ENCODE assay signal across 20 cellular contexts in genomic region chr4:48907706-48908477, GRCh38. TPM values are rescaled to one million over a fixed set of nuclear protein-coding genes. Genes with fewer than 3 reads are reported as not detected.
DNase-seq lines count a peak whose midpoint lies in the region; FAIRE-seq and TF ChIP-seq lines count a peak whose summit lies in the region.
"Had no signal": no experiment of that assay in that cellular context is flagged by ENCODE, and none has a peak within 500 bp of the region (broad histone marks: within the 10 kb centered on the region; RNA-seq: fewer than 3 reads in every experiment).

No MANE protein-coding gene starts in this region.

- H3K4me1 ChIP-seq in OCI-LY7 (ENCODE audit: insufficient read depth, low read length, poor library complexity, severe bottlenecking) (peaks cover 28% of the 10 kb centered on the region), H1 (replicated peaks in 1 of 4; ENCODE audit: control insufficient read depth in 3 of 4, insufficient read depth in 4 of 4, low read length in 3 of 4) (peaks cover 0 to 9% (median 4%) of the 10 kb centered on the region in 4 experiments; a peak in 6 of 7 replicates), trophoblast cell (ENCODE audit: control insufficient read depth in 1 of 2, insufficient read depth in 2 of 2, low read length in 2 of 2) (peaks cover 13 to 19% of the 10 kb centered on the region in 2 experiments)

- no peak overlapping the region for H4K12ac ChIP-seq in trophoblast cell (ENCODE audit: low read depth, low read length)

- no peaks in the 10 kb centered on the region for H4K20me1 ChIP-seq in OCI-LY7 (ENCODE audit: insufficient read depth, low read length)
- peaks cover 0 to 1% of the 10 kb centered on the region in 2 experiments for H4K20me1 ChIP-seq in H1 (replicated peaks in 1 of 2; ENCODE audit: control insufficient read depth in 1 of 2, insufficient read depth in 2 of 2, low read length in 2 of 2)
- H4K20me1 ChIP-seq: BLaER1 treated with 17β-estradiol and CSF1 and Interleukin-3, amounts not matched to agents 10 nM and 100 nM had no signal

- no peak overlapping the region for H3K56ac ChIP-seq in H1 (replicated peaks; ENCODE audit: insufficient read length, low read depth, low read length)

- H3K23me2 ChIP-seq in H1 (ENCODE audit: low read depth, low read length): peaks cover 8% of the 10 kb centered on the region

- H3K36me3 ChIP-seq in OCI-LY7 (ENCODE audit: insufficient read depth, low read length) (peaks cover 15% of the 10 kb centered on the region), H1 (ENCODE audit: control insufficient read depth in 2 of 4, insufficient read depth in 4 of 4, low read length in 3 of 4) (peaks cover 0 to 5% (median under 1%) of the 10 kb centered on the region in 4 experiments; a peak in 5 of 8 replicates), trophoblast cell (ENCODE audit: control insufficient read depth in 1 of 2, insufficient read depth in 2 of 2, low read length in 2 of 2) (peaks cover 3 to 5% of the 10 kb centered on the region in 2 experiments)

- no peak overlapping the region for H2BK5ac ChIP-seq in H1 (ENCODE audit: low read depth, low read length)
- H2BK5ac ChIP-seq in trophoblast cell (ENCODE audit: low read depth, low read length, poor library complexity): no peak overlapping the region

- H2BK120ac ChIP-seq in H1 (replicated peaks; ENCODE audit: low read depth, low read length) (no peak overlapping the region), trophoblast cell (ENCODE audit: insufficient read depth, low read length, poor library complexity) (no peak overlapping the region)

- H3K4me2 ChIP-seq in OCI-LY7 (ENCODE audit: low read length) (no peak overlapping the region), H1 (ENCODE audit: insufficient read depth in 1 of 2, low read depth in 2 of 2, low read length in 2 of 2) (no peak overlapping the region; a peak in 1 of 4 replicates), trophoblast cell (ENCODE audit: low read length) (no peak overlapping the region)

- H4K5ac ChIP-seq in H1 (ENCODE audit: insufficient read length, low read depth, low read length): no peak overlapping the region

- H3K4ac ChIP-seq in H1 (replicated peaks; ENCODE audit: insufficient read length, low read depth, low read length) (no peak overlapping the region), trophoblast cell (ENCODE audit: low read depth, low read length) (no peak overlapping the region)

- peaks cover 39% of the 10 kb centered on the region for H3K4me1 Mint-ChIP-seq in activated CD4-positive, alpha-beta T cell treated with anti-CD3 and anti-CD28 coated beads, Interleukin-2, amount 10 ng/mL, durations not matched to agents 7 days and 5 days

- peaks cover 22% of the 10 kb centered on the region for H3K79me2 ChIP-seq in OCI-LY7 (ENCODE audit: insufficient read depth, low read depth, low read length)
- no peaks in the 10 kb centered on the region; a peak in 1 of 4 replicates for H3K79me2 ChIP-seq in H1 (ENCODE audit: control insufficient read depth in 1 of 2, insufficient read depth in 2 of 2, low read length in 2 of 2)
- peaks cover 6% of the 10 kb centered on the region for H3K79me2 ChIP-seq in trophoblast cell (ENCODE audit: control insufficient read depth, insufficient read depth, low read length, poor library complexity)

- H3K18ac ChIP-seq in H1 (ENCODE audit: extremely low read depth, low read length) (no peak overlapping the region), trophoblast cell (ENCODE audit: low read length) (no peak overlapping the region)

- no TSS peak for BruUV-seq in OCI-LY7 (replicated peaks; lab: Mats Ljungman, UMichigan)

- H4K8ac ChIP-seq in H1 (ENCODE audit: extremely low read depth, insufficient read depth, low read length): no peak overlapping the region
- H4K8ac ChIP-seq in trophoblast cell (ENCODE audit: low read depth, low read length): no peak overlapping the region

- H3K4me3 Mint-ChIP-seq in activated CD4-positive, alpha-beta T cell treated with anti-CD3 and anti-CD28 coated beads, Interleukin-2, amount 10 ng/mL, durations not matched to agents 7 days and 5 days: no peak overlapping the region

- H3K79me1 ChIP-seq in H1 (ENCODE audit: low read depth, low read length) (no peaks in the 10 kb centered on the region), trophoblast cell (ENCODE audit: low read length) (peaks cover 11% of the 10 kb centered on the region)

- no peak overlapping the region for H2BK15ac ChIP-seq in H1 (ENCODE audit: low read length)

- no peaks in the 10 kb centered on the region for H3K9me3 Mint-ChIP-seq in activated CD4-positive, alpha-beta T cell treated with anti-CD3 and anti-CD28 coated beads, Interleukin-2, amount 10 ng/mL, durations not matched to agents 7 days and 5 days

- H3K27me3 ChIP-seq in H1 (replicated peaks in 1 of 4; ENCODE audit: control insufficient read depth in 3 of 4, extremely low read depth in 1 of 4, insufficient read depth in 3 of 4, low read length in 3 of 4) (no peaks in the 10 kb centered on the region), trophoblast cell (ENCODE audit: insufficient read depth, low read length) (no peaks in the 10 kb centered on the region)
- H3K27me3 ChIP-seq: heart left ventricle, transverse colon had no signal

- TF ChIP-seq EP300 in H1 (IDR thresholded peaks at IDR 0.05; ENCODE audit: borderline replicate concordance in 1 of 2, low read depth in 2 of 2, low read length in 2 of 2): no peak

- H2BK12ac ChIP-seq in H1 (ENCODE audit: low read depth, low read length): no peak overlapping the region
- peak overlapping the region; percentile 77 for H2BK12ac ChIP-seq in trophoblast cell (ENCODE audit: low read length)

- H3K27ac ChIP-seq in OCI-LY7 (ENCODE audit: low read depth, low read length, poor library complexity, severe bottlenecking) (no peak overlapping the region), H1 (ENCODE audit: low read depth, low read length) (no peak overlapping the region), trophoblast cell (ENCODE audit: low read depth, low read length) (no peak overlapping the region)
- H3K27ac ChIP-seq: BLaER1 treated with 17β-estradiol and CSF1 and Interleukin-3, amounts not matched to agents 10 nM and 100 nM; SK-N-MC had no signal

- H4K91ac ChIP-seq in H1 (replicated peaks; ENCODE audit: insufficient read length, low read length) (no peak overlapping the region), trophoblast cell (ENCODE audit: low read depth, low read length) (no peak overlapping the region)

- WGBS in H1 (ENCODE audit: extremely low coverage in 1 of 2, insufficient coverage in 1 of 2, insufficient read length in 1 of 2, insufficient replicate concordance in 2 of 2, low coverage in 1 of 2, low lambda C conversion rate in 2 of 2, missing lambda C conversion rate in 1 of 2), 2 experiments: 90% methylated on average over 7 of the region's 7 CpGs; no CpG with 5 or more reads in 1 of the 2 experiments
- WGBS in trophoblast cell (ENCODE audit: extremely low coverage, insufficient coverage, insufficient read length): no CpG with 5 or more reads among the region's 7 CpGs

- H3K9me2 ChIP-seq in OCI-LY7 (ENCODE audit: insufficient read depth, low read length): no peaks in the 10 kb centered on the region

- FAIRE-seq in H1 (lab: Jason Lieb, UNC): no peak
- FAIRE-seq: A549 had no signal

- H3K4me3 ChIP-seq in OCI-LY7 (ENCODE audit: low read depth, low read length, poor library complexity, severe bottlenecking) (no peak overlapping the region), H1 (ENCODE audit: extremely low read depth in 1 of 4, insufficient read depth in 2 of 4, low read depth in 3 of 4, low read length in 4 of 4) (no peak overlapping the region), trophoblast cell (ENCODE audit: low read depth, low read length) (no peak overlapping the region)
- H3K4me3 ChIP-seq: SK-N-MC, transverse colon had no signal

- H3K36me3 Mint-ChIP-seq in activated CD4-positive, alpha-beta T cell treated with anti-CD3 and anti-CD28 coated beads, Interleukin-2, amount 10 ng/mL, durations not matched to agents 7 days and 5 days (ENCODE audit: low read depth): peaks cover 22% of the 10 kb centered on the region

- TF ChIP-seq RAD21 in H1 (IDR thresholded peaks at IDR 0.05 in 1 of 2, conservative IDR thresholded peaks at IDR 0.05 in 1 of 2; ENCODE audit: low read depth in 2 of 2, low read length in 2 of 2): no peak

- no peaks in the 10 kb centered on the region for H3K27me3 Mint-ChIP-seq in activated CD4-positive, alpha-beta T cell treated with anti-CD3 and anti-CD28 coated beads, Interleukin-2, amount 10 ng/mL, durations not matched to agents 7 days and 5 days

- TF ChIP-seq POLR2A in H1 (IDR thresholded peaks at IDR 0.05; ENCODE audit: control extremely low read depth in 1 of 2, low read depth in 2 of 2, low read length in 2 of 2): no peak

- H3K27ac Mint-ChIP-seq in activated CD4-positive, alpha-beta T cell treated with anti-CD3 and anti-CD28 coated beads, Interleukin-2, amount 10 ng/mL, durations not matched to agents 7 days and 5 days: peak overlapping the region; percentile 21

- 0 out of 2 replicates have a peak overlapping the region, but pooled peaks have one; percentile 25 for H2AFZ ChIP-seq in OCI-LY7 (ENCODE audit: low read length)
- H2AFZ ChIP-seq in H1 (ENCODE audit: low read length): 0 out of 2 replicates have a peak overlapping the region, but pooled peaks have one; percentile 16
- no peak overlapping the region for H2AFZ ChIP-seq in trophoblast cell (ENCODE audit: insufficient read depth, low read length, poor library complexity)

- CTCF ChIA-PET in activated CD4-positive, alpha-beta T cell treated with anti-CD3 and anti-CD28 coated beads, Interleukin-2, amount 10 ng/mL, durations not matched to agents 7 days and 5 days (lab: Charles Lee): interaction anchor here (1.2 kb wide), 1 partner anchor 50 kb away, joined by 3 read pairs; no protein-coding TSS in a partner anchor
- CTCF ChIA-PET in OCI-LY7 (lab: Charles Lee; ENCODE audit: unreplicated experiment) (no interaction called here), H1 (lab: Charles Lee; ENCODE audit: partially characterized antibody) (interaction anchor here (1.3 to 1.6 kb wide), 2 partner anchors 36 to 54 kb away, joined by 3 to 9 read pairs; no protein-coding TSS in a partner anchor)

- H3K23ac ChIP-seq in H1 (ENCODE audit: insufficient read length) (no peak overlapping the region), trophoblast cell (ENCODE audit: low read length) (no peak overlapping the region)

- POLR2A ChIA-PET in activated CD4-positive, alpha-beta T cell treated with anti-CD3 and anti-CD28 coated beads, Interleukin-2, amount 10 ng/mL, durations not matched to agents 7 days and 5 days (lab: Charles Lee): no interaction called here
- POLR2A ChIA-PET in OCI-LY7 (lab: Charles Lee): interaction anchor here (0.6 to 1.9 kb wide), 4 partner anchors 10 to 134 kb away, joined by 3 to 8 read pairs (median 6); no protein-coding TSS in a partner anchor
- POLR2A ChIA-PET in H1 (lab: Charles Lee; ENCODE audit: partially characterized antibody): no interaction called here

- TF ChIP-seq CTCF in OCI-LY7 (conservative IDR thresholded peaks at IDR 0.05; ENCODE audit: low read length) (no peak), H1 (IDR thresholded peaks at IDR 0.05; ENCODE audit: control extremely low read depth in 1 of 3, insufficient read depth in 1 of 3, low read depth in 1 of 3, low read length in 3 of 3) (no peak)

- H2BK20ac ChIP-seq in H1 (ENCODE audit: low read length): peak overlapping the region; percentile 52; the same call in 1 of the 2 replicates

- H2AK5ac ChIP-seq in H1 (ENCODE audit: low read depth, low read length) (no peak overlapping the region), trophoblast cell (ENCODE audit: low read length) (peak overlapping the region; percentile 44)

- DNase-seq in activated CD4-positive, alpha-beta T cell treated with anti-CD3 and anti-CD28 coated beads, Interleukin-2, amount 10 ng/mL, durations not matched to agents 7 days and 5 days: no peak
- DNase-seq in activated CD4-positive, alpha-beta T cell treated with anti-CD3 and anti-CD28 coated beads, Interleukin-2, amount 50 U/mL, for 1 hour: no peak
- DNase-seq in OCI-LY7 (ENCODE audit: low spot score): no peak
- no peak for DNase-seq in H1 (ENCODE audit: low read depth in 1 of 2, low spot score in 2 of 2)
- DNase-seq in trophoblast cell: peak; percentile 21 to 64
- DNase-seq in stimulated activated CD4-positive, alpha-beta T cell treated with anti-CD3 and anti-CD28 coated beads, Interleukin-12 subunit alpha, Interleukin-12 subunit beta, amount 100 ng/mL, for 4 hours: no peak
- no peak for DNase-seq in NCI-H2081 (lab: John Stamatoyannopoulos, UW)
- no peak for DNase-seq in SIG-M5 (lab: John Stamatoyannopoulos, UW)
- DNase-seq: activated CD4-positive, alpha-beta T cell treated with anti-CD3 and anti-CD28 coated beads, Interleukin-2, amount 50 U/mL, for 48 hours; amniotic stem cell; DMS79; heart left ventricle; lower lobe of right lung; NCI-H1417 treated with DMSO at 0.1 percent for 48 hours; NCI-H82; stimulated activated CD8-positive, alpha-beta memory T cell treated with anti-CD3 and anti-CD28 coated beads, Interleukin-4, amount 100 ng/mL, for 48 hours; transverse colon had no signal

- H3K9ac ChIP-seq in H1 (replicated peaks in 1 of 4; ENCODE audit: extremely low read depth in 1 of 4, low read depth in 3 of 4, low read length in 3 of 4): no peak overlapping the region
- no peak overlapping the region for H3K9ac ChIP-seq in trophoblast cell (ENCODE audit: low read length)
- H3K9ac ChIP-seq: BLaER1 treated with 17β-estradiol and CSF1 and Interleukin-3, amounts not matched to agents 10 nM and 100 nM had no signal

- H3K14ac ChIP-seq in H1 (ENCODE audit: insufficient read length) (no peak overlapping the region), trophoblast cell (ENCODE audit: low read length) (no peak overlapping the region)

- intact Hi-C loops in OCI-LY7 (cut with micrococcal nuclease; ENCODE audit: unreplicated experiment): loop anchor here (2.0 kb wide), 1 partner anchor 329 kb away; no protein-coding TSS in a partner anchor

- H3K9me3 ChIP-seq in OCI-LY7 (ENCODE audit: low read length) (no peaks in the 10 kb centered on the region), H1 (ENCODE audit: insufficient read depth in 2 of 2, low read depth in 1 of 2, low read length in 1 of 2) (no peaks in the 10 kb centered on the region), trophoblast cell (ENCODE audit: insufficient read depth, low read depth, low read length) (no peaks in the 10 kb centered on the region)
- H3K9me3 ChIP-seq: A549, heart left ventricle, lower lobe of right lung, transverse colon had no signal

RNA-seq across cellular contexts. Expression of gene OCIAD2, which starts 1.3 kb away (rescaled TPM):
- total RNA-seq in activated CD4-positive, alpha-beta T cell treated with anti-CD3 and anti-CD28 coated beads, Interleukin-2, amount 10 ng/mL, durations not matched to agents 7 days and 5 days: 100 to 1,000 TPM in 1 of 2 experiments, 10 to 100 TPM in 1; 99.0 to 137 TPM
- 102 and 125 TPM in 2 replicates for total RNA-seq in OCI-LY7 (2014; rRNA removed; shearing (Covaris generic))
- 65.9 and 76.1 TPM in 2 replicates for total RNA-seq in OCI-LY7 (2022)
- total RNA-seq in H1 (2021; fragmentation: NEBNext Ultra II Directional; extraction: Animal tissue kit (Norgen Biotek cat#: 25700)): 122 and 131 TPM in 2 replicates
- polyA plus RNA-seq in H1 (2011; rRNA removed): 68.9 and 105 TPM in 2 replicates
- polyA plus RNA-seq in H1 (2011; cell fraction: cytosol; rRNA removed): 94.9 TPM
- polyA plus RNA-seq in H1 (2011; cell fraction: nucleus; rRNA removed): 60.6 TPM
- polyA plus RNA-seq in H1 (2012, experiment 1 of 2): 125 to 197 TPM (median 150 TPM) in 4 replicates
- 126 TPM for polyA plus RNA-seq in H1 (2012, experiment 2 of 2)
- polyA plus RNA-seq in H1 (2013, experiment 1 of 2): 175 TPM
- 170 TPM for polyA plus RNA-seq in H1 (2013, experiment 2 of 2)
- polyA minus RNA-seq in H1 (2011; rRNA and poly(A)+ RNA removed): 32.3 and 37.1 TPM in 2 replicates
- polyA minus RNA-seq in H1 (2011; cell fraction: cytosol; rRNA and poly(A)+ RNA removed): 21.1 TPM
- 27.4 TPM for polyA minus RNA-seq in H1 (2011; cell fraction: nucleus; rRNA and poly(A)+ RNA removed)
- 88.6 and 89.3 TPM in 2 replicates for polyA plus RNA-seq in trophoblast cell (2013)

Comparison
In these comparisons a context has a peak if more than half of its experiments do, and no peak if none do; other contexts are left out.
1. DNase-seq: peak in trophoblast cell (2 of 2); none in activated CD4-positive, alpha-beta T cell treated with anti-CD3 and anti-CD28 coated beads, Interleukin-2, amount 10 ng/mL, durations not matched to agents 7 days and 5 days (single experiment), activated CD4-positive, alpha-beta T cell treated with anti-CD3 and anti-CD28 coated beads, Interleukin-2, amount 50 U/mL, for 1 hour (single experiment), OCI-LY7 (single experiment), H1 (0 of 2), stimulated activated CD4-positive, alpha-beta T cell treated with anti-CD3 and anti-CD28 coated beads, Interleukin-12 subunit alpha, Interleukin-12 subunit beta, amount 100 ng/mL, for 4 hours (single experiment), NCI-H2081 (0 of 2) and SIG-M5 (single experiment).